Comparison of ENCODE assay signal across 8 cellular contexts in genomic region chr5:37847978-37848425, GRCh38. TPM values are rescaled to one million over a fixed set of nuclear protein-coding genes. Genes with fewer than 3 reads are reported as not detected.
DNase-seq lines count a peak whose midpoint lies in the region; ATAC-seq and TF ChIP-seq lines count a peak whose summit lies in the region.

No MANE protein-coding gene starts in this region.

- intact Hi-C loops in CD4-positive, alpha-beta T cell (cut with DNase I, micrococcal nuclease), result no loop called here

- no peaks in the 10 kb centered on the region for H3K9me3 Mint-ChIP-seq in CD4-positive, alpha-beta T cell

- no peaks in the 10 kb centered on the region for H3K9me3 ChIP-seq in CD4-positive, alpha-beta T cell (ENCODE audit: control insufficient read depth, low read length)

- H3K4me1 Mint-ChIP-seq in CD4-positive, alpha-beta T cell (ENCODE audit: low read depth), result no peaks in the 10 kb centered on the region

- no peak overlapping the region for H3K27ac ChIP-seq in CD4-positive, alpha-beta T cell (ENCODE audit: low read depth, low read length)

- peak; percentile 97 for DNase-seq in DMS79 treated with DMSO at 0.1 percent for 48 hours (lab: John Stamatoyannopoulos, UW)
- DNase-seq in NCI-H460 (ENCODE audit: extremely low read depth, low read depth), result peak; percentile 20
- peak; percentile 43 for DNase-seq in fibroblast of the conjunctiva (ENCODE audit: low read depth)
- no peak for DNase-seq in CD4-positive, alpha-beta T cell
- no peak for DNase-seq in anterior cingulate cortex (lab: John Stamatoyannopoulos, UW)
- DNase-seq in activated CD4-positive, alpha-beta T cell treated with anti-CD3 and anti-CD28 coated beads for 48 hours, result no peak
- DNase-seq in mucosa of gallbladder (ENCODE audit: low spot score), result no peak

- H3K4me3 Mint-ChIP-seq in CD4-positive, alpha-beta T cell, result no peak overlapping the region

- no peak for TF ChIP-seq CTCF in CD4-positive, alpha-beta T cell (IDR thresholded peaks at IDR 0.05)

- peaks cover 12% of the 10 kb centered on the region for H3K27me3 ChIP-seq in CD4-positive, alpha-beta T cell (ENCODE audit: control insufficient read depth, insufficient read depth, low read length)

- H3K36me3 Mint-ChIP-seq in CD4-positive, alpha-beta T cell (ENCODE audit: low read depth), result no peaks in the 10 kb centered on the region

- H3K27me3 Mint-ChIP-seq in CD4-positive, alpha-beta T cell, result peaks cover 52% of the 10 kb centered on the region

- CTCF ChIA-PET in CD4-positive, alpha-beta T cell (lab: Charles Lee), result no interaction called here

- ATAC-seq in HG02588 (IDR thresholded peaks at IDR 0.05; ENCODE audit: unreplicated experiment), result peak; percentile 91
- ATAC-seq in CD4-positive, alpha-beta T cell (ENCODE audit: poor library complexity), result no peak

- POLR2A ChIA-PET in CD4-positive, alpha-beta T cell (lab: Charles Lee), result no interaction called here

- no peak overlapping the region for H3K27ac Mint-ChIP-seq in CD4-positive, alpha-beta T cell

RNA-seq across cellular contexts. Expression of gene GDNF, which starts 8.2 kb away (rescaled TPM):
- not detected in 2 replicates for total RNA-seq in NCI-H460 (2014; rRNA removed; shearing (Covaris generic))
- not detected in 2 replicates for polyA plus RNA-seq in NCI-H460 (2014; cell fraction: nucleus; rRNA removed)
- not detected for total RNA-seq in CD4-positive, alpha-beta T cell
- 1.2 TPM for total RNA-seq in mucosa of gallbladder

Comparison
In these comparisons a context has a peak if more than half of its experiments do, and no peak if none do; other contexts are left out.
1. DNase-seq: peak in DMS79 treated with DMSO at 0.1 percent for 48 hours (single experiment), NCI-H460 (single experiment) and fibroblast of the conjunctiva (single experiment); none in CD4-positive, alpha-beta T cell (0 of 10), anterior cingulate cortex (0 of 58), activated CD4-positive, alpha-beta T cell treated with anti-CD3 and anti-CD28 coated beads for 48 hours (single experiment) and mucosa of gallbladder (single experiment).